Comparison of ENCODE assay signal across 1 cellular context in the genomic region with DNA sequence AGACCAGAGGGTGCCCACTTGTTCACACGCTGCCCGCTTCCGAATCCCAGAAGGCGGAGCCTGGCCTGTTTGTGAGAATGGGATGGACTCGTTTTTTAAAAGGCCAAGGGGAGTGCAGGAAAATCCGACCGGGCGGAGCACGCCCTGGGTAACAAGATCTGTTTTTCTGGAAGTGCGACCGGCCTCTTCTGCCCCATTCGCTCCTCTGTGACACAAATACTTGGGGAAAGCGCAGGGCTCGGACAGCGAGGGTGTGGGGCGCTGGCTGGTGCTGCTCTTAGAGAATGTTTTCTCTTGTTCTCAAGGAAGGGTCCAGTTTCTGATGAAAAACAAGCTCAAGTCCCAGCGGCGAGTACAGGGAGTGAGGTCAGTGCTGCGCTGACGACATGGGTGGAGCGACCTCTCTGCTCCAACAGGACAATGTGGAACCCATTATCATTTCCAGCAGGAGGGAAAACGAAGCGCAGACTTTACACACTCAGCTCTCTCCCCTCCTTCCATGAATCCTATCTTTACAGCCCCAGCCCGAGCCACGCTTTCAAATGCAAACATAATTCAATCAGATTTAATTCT.
TF ChIP-seq lines count a peak whose summit lies in the region.

No MANE protein-coding gene starts in this region.

TF ChIP-seq in K562, 482 proteins besides CTCF, POLR2A, EP300 and RAD21 (continues in another document):
- TF ChIP-seq CBX5 (IDR thresholded peaks at IDR 0.05; ENCODE audit: borderline replicate concordance, low read depth) (no peak), RUNX1 (IDR thresholded peaks at IDR 0.05; ENCODE audit: low read depth) (no peak), FOXJ2 (tag; IDR thresholded peaks at IDR 0.05) (no peak), L3MBTL2 (IDR thresholded peaks at IDR 0.05) (no peak), HEY1 (CRISPR knock-in tag; IDR thresholded peaks at IDR 0.05; ENCODE audit: borderline replicate concordance) (no peak), CEBPB (tag; IDR thresholded peaks at IDR 0.05) (no peak), ZNF134 (CRISPR knock-in tag; conservative IDR thresholded peaks at IDR 0.05) (no peak), ZNF717 (CRISPR knock-in tag; IDR thresholded peaks at IDR 0.05) (no peak), ZNF586 (CRISPR knock-in tag; conservative IDR thresholded peaks at IDR 0.05) (no peak), CHCHD3 (CRISPR knock-in tag; IDR thresholded peaks at IDR 0.05) (no peak), RBM25 (IDR thresholded peaks at IDR 0.05; ENCODE audit: low read depth, low read length, severe bottlenecking) (no peak), SNRNP70 (optimal IDR thresholded peaks at IDR 0.05; ENCODE audit: low read depth, low read length) (no peak), RHOXF2B (CRISPR knock-in tag; conservative IDR thresholded peaks at IDR 0.05) (no peak), CEBPG (CRISPR knock-in tag; IDR thresholded peaks at IDR 0.05) (no peak), CEBPG (tag; conservative IDR thresholded peaks at IDR 0.05 in 1 of 2, IDR thresholded peaks at IDR 0.05 in 1 of 2) (no peak), SRSF1 (IDR thresholded peaks at IDR 0.05; ENCODE audit: low read depth, low read length) (no peak), NUFIP1 (IDR thresholded peaks at IDR 0.05; ENCODE audit: partially characterized antibody) (no peak), FOXM1 (IDR thresholded peaks at IDR 0.05; ENCODE audit: low read depth) (no peak), FOXM1 (CRISPR knock-in tag; IDR thresholded peaks at IDR 0.05; ENCODE audit: low read depth) (no peak), ZNF354B (CRISPR knock-in tag; IDR thresholded peaks at IDR 0.05) (no peak), JUND (IDR thresholded peaks at IDR 0.05; ENCODE audit: borderline replicate concordance, low read depth, low read length) (0 out of 2 replicates have a peak, but pooled peaks have one; percentile 26), JUND (tag; IDR thresholded peaks at IDR 0.05; ENCODE audit: borderline replicate concordance, low read depth, low read length) (no peak), CXXC5 (CRISPR knock-in tag; IDR thresholded peaks at IDR 0.05) (no peak), CBX1 (IDR thresholded peaks at IDR 0.05; ENCODE audit: low read depth) (no peak), HSF4 (CRISPR knock-in tag; IDR thresholded peaks at IDR 0.05; ENCODE audit: borderline replicate concordance) (no peak), FOS (IDR thresholded peaks at IDR 0.05; ENCODE audit: extremely low read depth, insufficient read length) (no peak), CREM (IDR thresholded peaks at IDR 0.05; ENCODE audit: low read depth) (peak; percentile 62), TRIM28 (IDR thresholded peaks at IDR 0.05) (no peak), ZEB2 (IDR thresholded peaks at IDR 0.05) (no peak), MED1 (CRISPR knock-in tag; IDR thresholded peaks at IDR 0.05; ENCODE audit: borderline replicate concordance) (no peak), CHAMP1 (IDR thresholded peaks at IDR 0.05) (no peak), ZNF436 (CRISPR knock-in tag; IDR thresholded peaks at IDR 0.05) (no peak), TFAP4 (CRISPR knock-in tag; IDR thresholded peaks at IDR 0.05; ENCODE audit: borderline replicate concordance) (no peak), YY1 (IDR thresholded peaks at IDR 0.05; ENCODE audit: borderline replicate concordance in 1 of 3, control insufficient read depth in 1 of 3, extremely low read depth in 1 of 3, insufficient read depth in 3 of 3, insufficient read length in 1 of 3, insufficient replicate concordance in 2 of 3, low read depth in 1 of 3, low read length in 2 of 3) (no peak), LEF1 (IDR thresholded peaks at IDR 0.05) (no peak), ZBTB33 (CRISPR knock-in tag; IDR thresholded peaks at IDR 0.05) (no peak), CEBPZ (IDR thresholded peaks at IDR 0.05; ENCODE audit: borderline replicate concordance, low read depth, low read length) (no peak), CAMTA2 (CRISPR knock-in tag; conservative IDR thresholded peaks at IDR 0.05) (no peak), SIN3A (IDR thresholded peaks at IDR 0.05; ENCODE audit: borderline replicate concordance in 2 of 2, control insufficient read depth in 1 of 2, low read depth in 2 of 2, low read length in 2 of 2) (no peak), CREB1 (IDR thresholded peaks at IDR 0.05) (0 out of 2 replicates have a peak, but pooled peaks have one; percentile 27), CREB1 (CRISPR knock-in tag; IDR thresholded peaks at IDR 0.05) (no peak), HNRNPK (IDR thresholded peaks at IDR 0.05; ENCODE audit: low read depth, low read length, poor library complexity, severe bottlenecking) (no peak)
- TF ChIP-seq, protein P1, sequence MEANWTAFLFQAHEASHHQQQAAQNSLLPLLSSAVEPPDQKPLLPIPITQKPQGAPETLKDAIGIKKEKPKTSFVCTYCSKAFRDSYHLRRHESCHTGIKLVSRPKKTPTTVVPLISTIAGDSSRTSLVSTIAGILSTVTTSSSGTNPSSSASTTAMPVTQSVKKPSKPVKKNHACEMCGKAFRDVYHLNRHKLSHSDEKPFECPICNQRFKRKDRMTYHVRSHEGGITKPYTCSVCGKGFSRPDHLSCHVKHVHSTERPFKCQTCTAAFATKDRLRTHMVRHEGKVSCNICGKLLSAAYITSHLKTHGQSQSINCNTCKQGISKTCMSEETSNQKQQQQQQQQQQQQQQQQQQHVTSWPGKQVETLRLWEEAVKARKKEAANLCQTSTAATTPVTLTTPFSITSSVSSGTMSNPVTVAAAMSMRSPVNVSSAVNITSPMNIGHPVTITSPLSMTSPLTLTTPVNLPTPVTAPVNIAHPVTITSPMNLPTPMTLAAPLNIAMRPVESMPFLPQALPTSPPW (CRISPR knock-in tag; IDR thresholded peaks at IDR 0.05): no peak
- TF ChIP-seq, protein P2, sequence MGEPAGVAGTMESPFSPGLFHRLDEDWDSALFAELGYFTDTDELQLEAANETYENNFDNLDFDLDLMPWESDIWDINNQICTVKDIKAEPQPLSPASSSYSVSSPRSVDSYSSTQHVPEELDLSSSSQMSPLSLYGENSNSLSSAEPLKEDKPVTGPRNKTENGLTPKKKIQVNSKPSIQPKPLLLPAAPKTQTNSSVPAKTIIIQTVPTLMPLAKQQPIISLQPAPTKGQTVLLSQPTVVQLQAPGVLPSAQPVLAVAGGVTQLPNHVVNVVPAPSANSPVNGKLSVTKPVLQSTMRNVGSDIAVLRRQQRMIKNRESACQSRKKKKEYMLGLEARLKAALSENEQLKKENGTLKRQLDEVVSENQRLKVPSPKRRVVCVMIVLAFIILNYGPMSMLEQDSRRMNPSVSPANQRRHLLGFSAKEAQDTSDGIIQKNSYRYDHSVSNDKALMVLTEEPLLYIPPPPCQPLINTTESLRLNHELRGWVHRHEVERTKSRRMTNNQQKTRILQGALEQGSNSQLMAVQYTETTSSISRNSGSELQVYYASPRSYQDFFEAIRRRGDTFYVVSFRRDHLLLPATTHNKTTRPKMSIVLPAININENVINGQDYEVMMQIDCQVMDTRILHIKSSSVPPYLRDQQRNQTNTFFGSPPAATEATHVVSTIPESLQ (CRISPR knock-in tag; IDR thresholded peaks at IDR 0.05): no peak
- TF ChIP-seq, protein P3, sequence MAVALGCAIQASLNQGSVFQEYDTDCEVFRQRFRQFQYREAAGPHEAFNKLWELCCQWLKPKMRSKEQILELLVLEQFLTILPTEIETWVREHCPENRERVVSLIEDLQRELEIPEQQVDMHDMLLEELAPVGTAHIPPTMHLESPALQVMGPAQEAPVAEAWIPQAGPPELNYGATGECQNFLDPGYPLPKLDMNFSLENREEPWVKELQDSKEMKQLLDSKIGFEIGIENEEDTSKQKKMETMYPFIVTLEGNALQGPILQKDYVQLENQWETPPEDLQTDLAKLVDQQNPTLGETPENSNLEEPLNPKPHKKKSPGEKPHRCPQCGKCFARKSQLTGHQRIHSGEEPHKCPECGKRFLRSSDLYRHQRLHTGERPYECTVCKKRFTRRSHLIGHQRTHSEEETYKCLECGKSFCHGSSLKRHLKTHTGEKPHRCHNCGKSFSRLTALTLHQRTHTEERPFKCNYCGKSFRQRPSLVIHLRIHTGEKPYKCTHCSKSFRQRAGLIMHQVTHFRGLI (CRISPR knock-in tag; IDR thresholded peaks at IDR 0.05): no peak
- TF ChIP-seq, protein P4, sequence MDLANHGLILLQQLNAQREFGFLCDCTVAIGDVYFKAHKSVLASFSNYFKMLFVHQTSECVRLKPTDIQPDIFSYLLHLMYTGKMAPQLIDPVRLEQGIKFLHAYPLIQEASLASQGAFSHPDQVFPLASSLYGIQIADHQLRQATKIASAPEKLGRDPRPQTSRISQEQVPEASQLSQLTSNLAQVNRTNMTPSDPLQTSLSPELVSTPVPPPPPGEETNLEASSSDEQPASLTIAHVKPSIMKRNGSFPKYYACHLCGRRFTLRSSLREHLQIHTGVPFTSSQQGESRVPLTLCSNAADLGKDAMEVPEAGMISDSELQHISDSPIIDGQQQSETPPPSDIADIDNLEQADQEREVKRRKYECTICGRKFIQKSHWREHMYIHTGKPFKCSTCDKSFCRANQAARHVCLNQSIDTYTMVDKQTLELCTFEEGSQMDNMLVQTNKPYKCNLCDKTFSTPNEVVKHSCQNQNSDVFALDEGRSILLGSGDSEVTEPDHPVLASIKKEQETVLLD (IDR thresholded peaks at IDR 0.05): no peak
- TF ChIP-seq, protein P5, sequence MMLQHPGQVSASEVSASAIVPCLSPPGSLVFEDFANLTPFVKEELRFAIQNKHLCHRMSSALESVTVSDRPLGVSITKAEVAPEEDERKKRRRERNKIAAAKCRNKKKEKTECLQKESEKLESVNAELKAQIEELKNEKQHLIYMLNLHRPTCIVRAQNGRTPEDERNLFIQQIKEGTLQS (IDR thresholded peaks at IDR 0.05): peak; percentile 29; the same call in 1 of the 2 replicates
- TF ChIP-seq, protein P5 (CRISPR knock-in tag; conservative IDR thresholded peaks at IDR 0.05): no peak
